In genomic region chr3:128541246-128541645, GRCh38 we compare ENCODE assay signal across 24 cellular contexts. TPM values are rescaled to one million over a fixed set of nuclear protein-coding genes. Genes with fewer than 3 reads are reported as not detected.
DNase-seq lines count a peak whose midpoint lies in the region; ATAC-seq and TF ChIP-seq lines count a peak whose summit lies in the region.
"Had no signal": no experiment of that assay in that cellular context is flagged by ENCODE, and none has a peak within 500 bp of the region (broad histone marks: within the 10 kb centered on the region; RNA-seq: fewer than 3 reads in every experiment).

No MANE protein-coding gene starts in this region.

- no peaks in the 10 kb centered on the region for H3K4me1 ChIP-seq in esophagus muscularis mucosa
- H3K4me1 ChIP-seq: BE2C, BLaER1 had no signal

- H3K4me3 Mint-ChIP-seq in activated CD8-positive, alpha-beta memory T cell treated with anti-CD3 and anti-CD28 coated beads, Interleukin-2, amount 10 ng/mL, durations not matched to agents 7 days and 5 days, result no peak overlapping the region
- H3K4me3 Mint-ChIP-seq in type B pancreatic cell, result no peak overlapping the region
- H3K4me3 Mint-ChIP-seq in natural killer cell treated with Interleukin-12 subunit alpha and Interleukin-12 subunit beta and Interleukin-15 and Interleukin-18, amount 100 ng/mL, for 72 hours, result no peak overlapping the region
- H3K4me3 Mint-ChIP-seq: CD14-positive monocyte; CD4-positive, CD25-positive, alpha-beta regulatory T cell; CD8-positive, alpha-beta memory T cell had no signal

- TF ChIP-seq CTCF in esophagus muscularis mucosa (IDR thresholded peaks at IDR 0.05) (no peak), type B pancreatic cell (conservative IDR thresholded peaks at IDR 0.05) (no peak)

- TF ChIP-seq EP300 in esophagus muscularis mucosa (IDR thresholded peaks at IDR 0.05), result no peak

- H3K36me3 Mint-ChIP-seq in activated CD8-positive, alpha-beta memory T cell treated with anti-CD3 and anti-CD28 coated beads, Interleukin-2, amount 10 ng/mL, durations not matched to agents 7 days and 5 days, result no peaks in the 10 kb centered on the region
- H3K36me3 Mint-ChIP-seq in type B pancreatic cell, result no peaks in the 10 kb centered on the region
- H3K36me3 Mint-ChIP-seq in natural killer cell treated with Interleukin-12 subunit alpha and Interleukin-12 subunit beta and Interleukin-15 and Interleukin-18, amount 100 ng/mL, for 72 hours, result peaks cover 12% of the 10 kb centered on the region
- H3K36me3 Mint-ChIP-seq: CD14-positive monocyte had no signal

- H3K4me3 ChIP-seq in esophagus muscularis mucosa, result no peak overlapping the region
- H3K4me3 ChIP-seq: BLaER1, GM12878 had no signal

- H3K9me3 Mint-ChIP-seq in activated CD8-positive, alpha-beta memory T cell treated with anti-CD3 and anti-CD28 coated beads, Interleukin-2, amount 10 ng/mL, durations not matched to agents 7 days and 5 days (ENCODE audit: low read depth), result peaks cover 6% of the 10 kb centered on the region
- H3K9me3 Mint-ChIP-seq in type B pancreatic cell, result peaks cover 5% of the 10 kb centered on the region
- peaks cover 2% of the 10 kb centered on the region for H3K9me3 Mint-ChIP-seq in natural killer cell treated with Interleukin-12 subunit alpha and Interleukin-12 subunit beta and Interleukin-15 and Interleukin-18, amount 100 ng/mL, for 72 hours

- no peaks in the 10 kb centered on the region for H3K4me1 Mint-ChIP-seq in activated CD8-positive, alpha-beta memory T cell treated with anti-CD3 and anti-CD28 coated beads, Interleukin-2, amount 10 ng/mL, durations not matched to agents 7 days and 5 days
- no peaks in the 10 kb centered on the region for H3K4me1 Mint-ChIP-seq in type B pancreatic cell (ENCODE audit: unreplicated experiment)
- H3K4me1 Mint-ChIP-seq in natural killer cell treated with Interleukin-12 subunit alpha and Interleukin-12 subunit beta and Interleukin-15 and Interleukin-18, amount 100 ng/mL, for 72 hours (ENCODE audit: low read depth in 2 of 2), result no peaks in the 10 kb centered on the region
- H3K4me1 Mint-ChIP-seq: CD14-positive monocyte; CD4-positive, alpha-beta memory T cell; CD4-positive, CD25-positive, alpha-beta regulatory T cell; CD8-positive, alpha-beta memory T cell had no signal

- no peak overlapping the region for H3K27ac ChIP-seq in esophagus muscularis mucosa (replicated peaks in 1 of 4)
- H3K27ac ChIP-seq: BLaER1 had no signal

- no peak for TF ChIP-seq POLR2A in esophagus muscularis mucosa (IDR thresholded peaks at IDR 0.05; ENCODE audit: low read depth)

- H3K9me3 ChIP-seq in esophagus muscularis mucosa, result peaks cover 0 to 13% (median 5%) of the 10 kb centered on the region in 4 donors
- H3K9me3 ChIP-seq: BE2C had no signal

- CTCF ChIA-PET in activated CD8-positive, alpha-beta memory T cell treated with anti-CD3 and anti-CD28 coated beads, Interleukin-2, amount 10 ng/mL, durations not matched to agents 7 days and 5 days (lab: Charles Lee), result no interaction called here

- DNase-seq in activated CD8-positive, alpha-beta memory T cell treated with anti-CD3 and anti-CD28 coated beads, Interleukin-2, amount 10 ng/mL, durations not matched to agents 7 days and 5 days, result peak; percentile 25
- no peak for DNase-seq in activated CD8-positive, alpha-beta memory T cell treated with anti-CD3 and anti-CD28 coated beads, Interleukin-2, amount 50 U/mL, for 48 hours
- peak; percentile 29 for DNase-seq in esophagus muscularis mucosa (ENCODE audit: extremely low spot score)
- peak; percentile 27 for DNase-seq in type B pancreatic cell (ENCODE audit: extremely low spot score, unreplicated experiment)
- no peak for DNase-seq in natural killer cell treated with Interleukin-12 subunit alpha and Interleukin-12 subunit beta and Interleukin-15 and Interleukin-18, amount 100 ng/mL, for 72 hours (ENCODE audit: low spot score)
- DNase-seq: 8988T; ACHN; BE2C; C1 segment of cervical spinal cord; CD4-positive, alpha-beta memory T cell; CD4-positive, CD25-positive, alpha-beta regulatory T cell; CD8-positive, alpha-beta memory T cell; COR-L47; DMS 273 treated with DMSO at 0.1 percent for 48 hours; DMS153; DMS53; DMS79; DND-41; EL; GDM1 had no signal

- H3K27ac Mint-ChIP-seq in activated CD8-positive, alpha-beta memory T cell treated with anti-CD3 and anti-CD28 coated beads, Interleukin-2, amount 10 ng/mL, durations not matched to agents 7 days and 5 days, result no peak overlapping the region
- H3K27ac Mint-ChIP-seq in type B pancreatic cell, result no peak overlapping the region
- H3K27ac Mint-ChIP-seq in natural killer cell treated with Interleukin-12 subunit alpha and Interleukin-12 subunit beta and Interleukin-15 and Interleukin-18, amount 100 ng/mL, for 72 hours, result no peak overlapping the region
- H3K27ac Mint-ChIP-seq: CD14-positive monocyte; CD4-positive, alpha-beta memory T cell; CD4-positive, CD25-positive, alpha-beta regulatory T cell; CD8-positive, alpha-beta memory T cell had no signal

- WGBS in esophagus muscularis mucosa, result 84% methylated on average over 2 of the region's 2 CpGs

- peaks cover 52% of the 10 kb centered on the region for H3K27me3 Mint-ChIP-seq in activated CD8-positive, alpha-beta memory T cell treated with anti-CD3 and anti-CD28 coated beads, Interleukin-2, amount 10 ng/mL, durations not matched to agents 7 days and 5 days
- peaks cover 18% of the 10 kb centered on the region for H3K27me3 Mint-ChIP-seq in type B pancreatic cell
- peaks cover 19 to 40% of the 10 kb centered on the region in 2 donors for H3K27me3 Mint-ChIP-seq in natural killer cell treated with Interleukin-12 subunit alpha and Interleukin-12 subunit beta and Interleukin-15 and Interleukin-18, amount 100 ng/mL, for 72 hours

- peaks cover 0 to 17% (median 0%) of the 10 kb centered on the region in 4 donors for H3K27me3 ChIP-seq in esophagus muscularis mucosa
- H3K27me3 ChIP-seq: BE2C, BLaER1 had no signal

- intact Hi-C loops in esophagus muscularis mucosa (cut with DNase I), result no loop called here

- H3K36me3 ChIP-seq in esophagus muscularis mucosa, result no peaks in the 10 kb centered on the region
- H3K36me3 ChIP-seq: BE2C, BLaER1 had no signal

- ATAC-seq in activated CD8-positive, alpha-beta memory T cell treated with anti-CD3 and anti-CD28 coated beads, Interleukin-2, amount 10 ng/mL, durations not matched to agents 7 days and 5 days, result no peak
- no peak for ATAC-seq in GM19467 (IDR thresholded peaks at IDR 0.05; ENCODE audit: unreplicated experiment)
- no peak for ATAC-seq in natural killer cell treated with Interleukin-12 subunit alpha and Interleukin-12 subunit beta and Interleukin-15 and Interleukin-18, amount 100 ng/mL, for 72 hours
- ATAC-seq: GM12878 had no signal

RNA-seq across cellular contexts. Expression of gene GATA2, which starts 48.2 kb away (rescaled TPM):
- total RNA-seq in activated CD8-positive, alpha-beta memory T cell treated with anti-CD3 and anti-CD28 coated beads, Interleukin-2, amount 10 ng/mL, durations not matched to agents 7 days and 5 days, result under 1 TPM in 1 of 2 experiments, not detected in 1; 0.28 TPM
- total RNA-seq in esophagus muscularis mucosa (10 to 100 TPM in 3 of 4 donors, 1 to 10 TPM in 1; 10.0 to 16.9 (median 13.4) TPM), type B pancreatic cell (ENCODE audit: low replicate concordance) (14.1 and 23.9 TPM in 2 replicates)
- total RNA-seq in natural killer cell treated with Interleukin-12 subunit alpha and Interleukin-12 subunit beta and Interleukin-15 and Interleukin-18, amount 100 ng/mL, for 72 hours, result 10 to 100 TPM in 1 of 2 donors, 1 to 10 TPM in 1; 1.6 to 72.7 TPM
- total RNA-seq: CD4-positive, alpha-beta memory T cell; CD8-positive, alpha-beta memory T cell had no signal

Comparison
In these comparisons a context has a peak if more than half of its experiments do, and no peak if none do; other contexts are left out.
1. DNase-seq: peak in activated CD8-positive, alpha-beta memory T cell treated with anti-CD3 and anti-CD28 coated beads, Interleukin-2, amount 10 ng/mL, durations not matched to agents 7 days and 5 days (single experiment), esophagus muscularis mucosa (single experiment) and type B pancreatic cell (single experiment); none in activated CD8-positive, alpha-beta memory T cell treated with anti-CD3 and anti-CD28 coated beads, Interleukin-2, amount 50 U/mL, for 48 hours (single experiment) and natural killer cell treated with Interleukin-12 subunit alpha and Interleukin-12 subunit beta and Interleukin-15 and Interleukin-18, amount 100 ng/mL, for 72 hours (single experiment).